ENCODE assay signal across 8 cellular contexts in genomic region chr2:71226391-71226964, GRCh38. TPM values are rescaled to one million over a fixed set of nuclear protein-coding genes. Genes with fewer than 3 reads are reported as not detected.
A peak's percentile ranks its signal among the peaks of the same experiment; 100 is the strongest.
DNase-seq lines count a peak whose midpoint lies in the region; ATAC-seq, FAIRE-seq and TF ChIP-seq lines count a peak whose summit lies in the region.

No MANE protein-coding gene starts in this region.

- H3K27ac ChIP-seq in endothelial cell of umbilical vein (ENCODE audit: insufficient read depth, low read depth, low read length) (no peak overlapping the region), tibial nerve (peak overlapping the region; percentile 74 to 94 (median 88))

- POLR2A ChIA-PET in activated CD4-positive, alpha-beta T cell treated with anti-CD3 and anti-CD28 coated beads for 36 hours (lab: Charles Lee) = interaction anchor here (0.6 to 1.5 kb wide), 4 partner anchors 10 to 452 kb away, joined by 3 to 6 read pairs (median 3); no protein-coding TSS in a partner anchor
- POLR2A ChIA-PET in endothelial cell of umbilical vein (lab: Charles Lee) = no interaction called here

- ATAC-seq in GM21737 (IDR thresholded peaks at IDR 0.05; ENCODE audit: unreplicated experiment) = peak; percentile 4
- ATAC-seq in activated CD4-positive, alpha-beta T cell treated with anti-CD3 and anti-CD28 coated beads for 36 hours = peak; percentile 13

- peak overlapping the region; percentile 85 for H3K27ac Mint-ChIP-seq in activated CD4-positive, alpha-beta T cell treated with anti-CD3 and anti-CD28 coated beads for 36 hours

- DNase-seq in DMS53 (lab: John Stamatoyannopoulos, UW) (peak; percentile 85), NCI-H1092 treated with DMSO at 0.1 percent for 48 hours (lab: John Stamatoyannopoulos, UW) (peak; percentile 53), endothelial cell of umbilical vein (ENCODE audit: low read depth, low spot score) (peak; percentile 5), tibial nerve (ENCODE audit: low spot score in 2 of 2) (peak in 1 of 2 donors; percentile 29), superior temporal gyrus (ENCODE audit: extremely low spot score) (no peak)
- peak; percentile 52 for DNase-seq in activated CD4-positive, alpha-beta T cell treated with anti-CD3 and anti-CD28 coated beads for 36 hours

- H3K27me3 Mint-ChIP-seq in activated CD4-positive, alpha-beta T cell treated with anti-CD3 and anti-CD28 coated beads for 36 hours = peaks cover 5% of the 10 kb centered on the region

- H2AFZ ChIP-seq in endothelial cell of umbilical vein (ENCODE audit: low read depth, low read length) = peak overlapping the region; percentile 77

- BruUV-seq in endothelial cell of umbilical vein (replicated peaks; lab: Mats Ljungman, UMichigan) = no TSS peak

- CTCF ChIA-PET in activated CD4-positive, alpha-beta T cell treated with anti-CD3 and anti-CD28 coated beads for 36 hours (lab: Charles Lee) = interaction anchor here (1.2 to 1.5 kb wide), 3 partner anchors 13 to 225 kb away, joined by 4 to 7 read pairs (median 4); no protein-coding TSS in a partner anchor
- CTCF ChIA-PET in endothelial cell of umbilical vein (lab: Charles Lee) = interaction anchor here (1.0 to 1.7 kb wide), 4 partner anchors 36 to 105 kb away, joined by 4 to 11 read pairs (median 7); partner anchors contain the start of gene ZNF638

- TF ChIP-seq POLR2A in endothelial cell of umbilical vein (IDR thresholded peaks at IDR 0.05; ENCODE audit: low read depth, low read length) (no peak), tibial nerve (IDR thresholded peaks at IDR 0.05) (no peak)

- intact Hi-C loops in activated CD4-positive, alpha-beta T cell treated with anti-CD3 and anti-CD28 coated beads for 36 hours (cut with DNase I, micrococcal nuclease) = loop anchor here (2.0 to 10.0 kb wide), 3 partner anchors 96 to 1844 kb away; partner anchors contain the start of genes MCEE (in 1 of the 2), MPHOSPH10 (in 1 of the 2), SFXN5 (in 1 of the 2) and SNRPG (in 1 of the 2)
- intact Hi-C loops in endothelial cell of umbilical vein (cut with micrococcal nuclease) = loop anchor here (5.0 to 10.0 kb wide), 2 partner anchors 108 to 159 kb away; partner anchors contain the start of genes NAGK and ZNF638

- H3K36me3 ChIP-seq in endothelial cell of umbilical vein (ENCODE audit: control insufficient read depth in 2 of 2, extremely low read depth in 1 of 2, insufficient read depth in 2 of 2, low read length in 2 of 2) = no peaks in the 10 kb centered on the region
- H3K36me3 ChIP-seq in mucosa of stomach (ENCODE audit: control insufficient read depth, insufficient read depth, low read length) = no peaks in the 10 kb centered on the region
- peaks cover 0 to 6% (median 0%) of the 10 kb centered on the region in 3 donors for H3K36me3 ChIP-seq in tibial nerve

- peaks cover 15% of the 10 kb centered on the region for H3K4me1 Mint-ChIP-seq in activated CD4-positive, alpha-beta T cell treated with anti-CD3 and anti-CD28 coated beads for 36 hours

- TF ChIP-seq EP300 in tibial nerve (IDR thresholded peaks at IDR 0.05) = no peak

- H3K36me3 Mint-ChIP-seq in activated CD4-positive, alpha-beta T cell treated with anti-CD3 and anti-CD28 coated beads for 36 hours (ENCODE audit: low read depth) = no peaks in the 10 kb centered on the region

- H3K27me3 ChIP-seq in endothelial cell of umbilical vein (ENCODE audit: control insufficient read depth in 2 of 2, insufficient read depth in 2 of 2, low read length in 2 of 2) (peaks cover 13 to 26% of the 10 kb centered on the region in 2 experiments), mucosa of stomach (ENCODE audit: control insufficient read depth, insufficient read depth, low read length) (no peaks in the 10 kb centered on the region), tibial nerve (no peaks in the 10 kb centered on the region)

- H4K20me1 ChIP-seq in endothelial cell of umbilical vein (replicated peaks; ENCODE audit: control insufficient read depth, extremely low read depth, insufficient read depth, low read length) = no peaks in the 10 kb centered on the region

- peaks cover 10% of the 10 kb centered on the region for H3K4me1 ChIP-seq in endothelial cell of umbilical vein (ENCODE audit: control insufficient read depth, extremely low read depth, insufficient read depth, low read length)
- H3K4me1 ChIP-seq in mucosa of stomach (ENCODE audit: control insufficient read depth, insufficient read depth, low read length) = peaks cover 5% of the 10 kb centered on the region
- peaks cover 0 to 16% (median 4%) of the 10 kb centered on the region in 4 donors for H3K4me1 ChIP-seq in tibial nerve

- no peaks in the 10 kb centered on the region for H3K9me3 Mint-ChIP-seq in activated CD4-positive, alpha-beta T cell treated with anti-CD3 and anti-CD28 coated beads for 36 hours (ENCODE audit: low read depth)

- WGBS in tibial nerve, 2 donors = 0 to 3% methylated on average over 29 to 34 of the region's 46 CpGs

- FAIRE-seq in endothelial cell of umbilical vein (lab: Jason Lieb, UNC) = no peak

- no peaks in the 10 kb centered on the region for H3K9me1 ChIP-seq in endothelial cell of umbilical vein (replicated peaks; ENCODE audit: control insufficient read depth, extremely low read depth, insufficient read depth, low read length)

- peak overlapping the region; percentile 46 to 59 (median 52) for H3K4me3 ChIP-seq in endothelial cell of umbilical vein (replicated peaks in 1 of 3; ENCODE audit: insufficient read depth in 1 of 3, low read depth in 1 of 3, low read length in 3 of 3)
- peak overlapping the region; percentile 89 for H3K4me3 ChIP-seq in mucosa of stomach (ENCODE audit: low read length)
- H3K4me3 ChIP-seq in tibial nerve = peak overlapping the region; percentile 58 to 97 (median 90)

- peak overlapping the region; percentile 77 for H3K4me2 ChIP-seq in endothelial cell of umbilical vein (ENCODE audit: insufficient read depth, low read length)

- TF ChIP-seq CTCF in endothelial cell of umbilical vein (IDR thresholded peaks at IDR 0.05; ENCODE audit: extremely low read depth in 1 of 2, insufficient read depth in 1 of 2, low read depth in 1 of 2, low read length in 2 of 2) = no peak
- peak in 1 of 5 experiments; percentile 6 for TF ChIP-seq CTCF in tibial nerve (IDR thresholded peaks at IDR 0.05)

- dilution Hi-C loops in endothelial cell of umbilical vein (cut with MboI; ENCODE audit: extremely low pct_ligation_motif_present, low sequenced_read_pairs) = no loop called here

- H3K9me3 ChIP-seq in endothelial cell of umbilical vein (replicated peaks; ENCODE audit: control insufficient read depth, insufficient read depth, low read length) (no peaks in the 10 kb centered on the region), mucosa of stomach (ENCODE audit: control insufficient read depth, low read length) (no peaks in the 10 kb centered on the region), tibial nerve (no peaks in the 10 kb centered on the region)

- H3K9ac ChIP-seq in endothelial cell of umbilical vein (replicated peaks; ENCODE audit: extremely low read depth, insufficient read depth, low read length) (no peak overlapping the region), mucosa of stomach (ENCODE audit: low read length) (peak overlapping the region; percentile 76)

- H3K79me2 ChIP-seq in endothelial cell of umbilical vein (ENCODE audit: control insufficient read depth, insufficient read depth, low read length) = no peaks in the 10 kb centered on the region

- peak overlapping the region; percentile 94 for H3K4me3 Mint-ChIP-seq in activated CD4-positive, alpha-beta T cell treated with anti-CD3 and anti-CD28 coated beads for 36 hours

TF ChIP-seq in endothelial cell of umbilical vein, 7 proteins besides CTCF, POLR2A, EP300 and RAD21:
- TF ChIP-seq FOS (IDR thresholded peaks at IDR 0.05; ENCODE audit: borderline replicate concordance, insufficient read depth, low read length) = no peak

RNA-seq across cellular contexts. Expression of gene PAIP2B, which starts 0.4 kb away (rescaled TPM):
- total RNA-seq in activated CD4-positive, alpha-beta T cell treated with anti-CD3 and anti-CD28 coated beads for 36 hours = 1 to 10 TPM; 2.3 to 3.0 TPM
- 0.58 and 0.62 TPM in 2 replicates for total RNA-seq in endothelial cell of umbilical vein
- polyA plus RNA-seq in endothelial cell of umbilical vein = 0.13 and 0.21 TPM in 2 replicates
- polyA plus RNA-seq in endothelial cell of umbilical vein (2011; cell fraction: cytosol; rRNA removed) = 0.18 and 0.23 TPM in 2 replicates
- polyA plus RNA-seq in endothelial cell of umbilical vein (2011; cell fraction: nucleus; rRNA removed) = 0.24 and 0.30 TPM in 2 replicates
- polyA plus RNA-seq in endothelial cell of umbilical vein (2012) = 0.33 and 0.37 TPM in 2 replicates
- 0.36 and 0.55 TPM in 2 replicates for polyA minus RNA-seq in endothelial cell of umbilical vein
- polyA minus RNA-seq in endothelial cell of umbilical vein (2011; cell fraction: cytosol; rRNA and poly(A)+ RNA removed) = not detected
- polyA minus RNA-seq in endothelial cell of umbilical vein (2011; cell fraction: nucleus; rRNA and poly(A)+ RNA removed) = 0.19 TPM in 2 replicates
- total RNA-seq in tibial nerve = 10 to 100 TPM in 3 of 4 donors, 1 to 10 TPM in 1; 5.7 to 22.1 (median 13.6) TPM
